8 cellular contexts compared by ENCODE assay signal in the genomic region with DNA sequence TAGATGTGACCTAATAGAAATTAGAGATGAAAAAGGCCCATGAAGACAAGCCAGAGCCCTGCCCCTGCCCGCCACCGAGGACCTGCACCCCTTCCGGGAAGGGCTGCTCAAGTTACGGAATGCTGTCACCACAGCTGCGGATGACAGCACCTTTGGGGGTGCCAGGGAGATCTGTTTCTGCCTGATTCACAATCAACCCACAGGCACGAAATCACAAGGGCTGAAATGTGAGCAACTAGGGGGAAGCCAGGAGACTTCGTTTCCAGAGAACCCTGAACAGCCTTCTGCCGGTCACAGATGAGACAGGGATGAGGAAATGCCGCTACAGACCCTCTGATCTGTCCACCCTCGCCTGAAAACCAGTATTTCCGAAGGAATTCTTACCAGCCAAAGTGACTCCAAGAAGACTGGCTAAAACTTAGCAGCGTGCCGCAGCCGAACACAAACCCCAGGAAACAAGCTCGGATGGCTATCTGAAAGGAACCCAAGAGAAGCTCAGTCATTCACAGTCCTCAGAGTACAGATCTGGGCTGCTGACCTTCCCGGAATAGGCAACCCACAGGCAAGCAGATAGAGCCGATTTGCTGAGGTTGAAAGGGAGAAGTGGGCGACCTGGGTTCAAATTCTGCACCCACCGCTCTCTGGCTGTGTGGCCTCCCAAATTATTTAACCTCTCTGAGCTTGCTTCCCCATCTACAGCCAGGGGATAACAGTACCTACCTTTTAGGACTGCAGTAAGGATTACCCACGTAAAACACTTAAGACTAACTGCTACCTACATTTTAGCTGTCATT. TPM values are rescaled to one million over a fixed set of nuclear protein-coding genes. Genes with fewer than 3 reads are reported as not detected.
DNase-seq lines count a peak whose midpoint lies in the region; TF ChIP-seq lines count a peak whose summit lies in the region.

No MANE protein-coding gene starts in this region.

- peaks cover 20% of the 10 kb centered on the region for H3K36me3 Mint-ChIP-seq in activated T-helper 1 cell treated with anti-CD3 and anti-CD28 coated beads, Interleukin-12 subunit alpha, Interleukin-12 subunit beta, Interleukin-2, Interleukin-4 antibody, amounts not matched to agents 30 ng/mL and 10 ng/mL and 1 ng/mL, durations not matched to agents 14 hours and 24 hours and 36 hours (ENCODE audit: low read depth)

- no peaks in the 10 kb centered on the region for H3K9me3 Mint-ChIP-seq in activated T-helper 1 cell treated with anti-CD3 and anti-CD28 coated beads, Interleukin-12 subunit alpha, Interleukin-12 subunit beta, Interleukin-2, Interleukin-4 antibody, amounts not matched to agents 30 ng/mL and 10 ng/mL and 1 ng/mL, durations not matched to agents 14 hours and 24 hours and 36 hours

- intact Hi-C loops in cardiac septum (cut with DNase I) = no loop called here
- intact Hi-C loops in activated T-helper 1 cell treated with anti-CD3 and anti-CD28 coated beads, Interleukin-12 subunit alpha, Interleukin-12 subunit beta, Interleukin-2, Interleukin-4 antibody, amounts not matched to agents 30 ng/mL and 10 ng/mL and 1 ng/mL, durations not matched to agents 14 hours and 24 hours and 36 hours (cut with micrococcal nuclease) = loop anchor here (1.0 to 5.0 kb wide), 3 partner anchors 29 to 368 kb away; partner anchors contain the start of genes KLHL21 and RPL22
- intact Hi-C loops in testis (cut with DNase I; ENCODE audit: low total_unique reads) = no loop called here

- H3K36me3 ChIP-seq in cardiac muscle cell (peaks cover 15% of the 10 kb centered on the region), testis (ENCODE audit: low read depth, missing control alignments) (no peaks in the 10 kb centered on the region)

- H3K27ac ChIP-seq in cardiac muscle cell = no peak overlapping the region
- H3K27ac ChIP-seq in testis = no peak overlapping the region

- peaks cover 6% of the 10 kb centered on the region for H3K4me1 ChIP-seq in cardiac muscle cell (ENCODE audit: low read depth)
- H3K4me1 ChIP-seq in testis = peaks cover 5% of the 10 kb centered on the region

- H3K27me3 Mint-ChIP-seq in activated T-helper 1 cell treated with anti-CD3 and anti-CD28 coated beads, Interleukin-12 subunit alpha, Interleukin-12 subunit beta, Interleukin-2, Interleukin-4 antibody, amounts not matched to agents 30 ng/mL and 10 ng/mL and 1 ng/mL, durations not matched to agents 14 hours and 24 hours and 36 hours (ENCODE audit: insufficient read depth) = peaks cover 3% of the 10 kb centered on the region

- peak overlapping the region; percentile 87 for H3K27ac Mint-ChIP-seq in activated T-helper 1 cell treated with anti-CD3 and anti-CD28 coated beads, Interleukin-12 subunit alpha, Interleukin-12 subunit beta, Interleukin-2, Interleukin-4 antibody, amounts not matched to agents 30 ng/mL and 10 ng/mL and 1 ng/mL, durations not matched to agents 14 hours and 24 hours and 36 hours

- H3K4me1 Mint-ChIP-seq in activated T-helper 1 cell treated with anti-CD3 and anti-CD28 coated beads, Interleukin-12 subunit alpha, Interleukin-12 subunit beta, Interleukin-2, Interleukin-4 antibody, amounts not matched to agents 30 ng/mL and 10 ng/mL and 1 ng/mL, durations not matched to agents 14 hours and 24 hours and 36 hours (ENCODE audit: low read depth) = peaks cover 19% of the 10 kb centered on the region

- H3K4me3 Mint-ChIP-seq in activated T-helper 1 cell treated with anti-CD3 and anti-CD28 coated beads, Interleukin-12 subunit alpha, Interleukin-12 subunit beta, Interleukin-2, Interleukin-4 antibody, amounts not matched to agents 30 ng/mL and 10 ng/mL and 1 ng/mL, durations not matched to agents 14 hours and 24 hours and 36 hours = peak overlapping the region; percentile 91

- WGBS in testis, 2 donors = 37 to 47% methylated on average over 12 to 20 of the region's 20 CpGs

- H3K9me3 ChIP-seq in cardiac muscle cell (ENCODE audit: low read depth) = no peaks in the 10 kb centered on the region
- H3K9me3 ChIP-seq in iPS-18c (ENCODE audit: control insufficient read depth, insufficient read depth, low read length) = peaks cover 3% of the 10 kb centered on the region
- no peaks in the 10 kb centered on the region for H3K9me3 ChIP-seq in testis

- H3K27me3 ChIP-seq in cardiac muscle cell (peaks cover 10% of the 10 kb centered on the region), testis (no peaks in the 10 kb centered on the region)

- TF ChIP-seq CTCF in cardiac muscle cell (IDR thresholded peaks at IDR 0.05; ENCODE audit: low read depth, low read length) (no peak), testis (IDR thresholded peaks at IDR 0.05) (no peak)

- peak overlapping the region; percentile 85 for H3K4me3 ChIP-seq in cardiac muscle cell
- peak overlapping the region; percentile 84 for H3K4me3 ChIP-seq in iPS-18c (ENCODE audit: insufficient read depth, low read depth, low read length)
- peak overlapping the region; percentile 61 to 96 for H3K4me3 ChIP-seq in testis

- TF ChIP-seq POLR2A in testis (IDR thresholded peaks at IDR 0.05) = no peak

- no peak for DNase-seq in cardiac muscle cell (ENCODE audit: low read depth in 1 of 2, low spot score in 1 of 2)
- DNase-seq in cardiac septum (ENCODE audit: low spot score) = no peak
- DNase-seq in activated T-helper 1 cell treated with anti-CD3 and anti-CD28 coated beads, Interleukin-12 subunit alpha, Interleukin-12 subunit beta, Interleukin-2, Interleukin-4 antibody, amounts not matched to agents 30 ng/mL and 10 ng/mL and 1 ng/mL, durations not matched to agents 14 hours and 24 hours and 36 hours (ENCODE audit: low spot score) = no peak
- no peak for DNase-seq in testis
- DNase-seq in medulla oblongata (ENCODE audit: extremely low spot score) = no peak
- no peak for DNase-seq in islet precursor cell
- no peak for DNase-seq in HPDE6-E6E7 (ENCODE audit: extremely low spot score)

RNA-seq across cellular contexts. Expression of gene ICMT, which starts 1.1 kb away (rescaled TPM):
- 45.4 and 72.2 TPM in 2 replicates for total RNA-seq in cardiac muscle cell
- polyA plus RNA-seq in cardiac muscle cell = 40.6 and 54.3 TPM in 2 replicates
- 71.2 TPM for total RNA-seq in cardiac septum
- 65.0 and 65.9 TPM in 2 replicates for total RNA-seq in activated T-helper 1 cell treated with anti-CD3 and anti-CD28 coated beads, Interleukin-12 subunit alpha, Interleukin-12 subunit beta, Interleukin-2, Interleukin-4 antibody, amounts not matched to agents 30 ng/mL and 10 ng/mL and 1 ng/mL, durations not matched to agents 14 hours and 24 hours and 36 hours
- total RNA-seq in testis = 10 to 100 TPM; 33.0 to 36.5 TPM
- polyA plus RNA-seq in testis (ENCODE audit: insufficient read depth, low read depth, low replicate concordance) = 26.7 TPM

RNA-seq across cellular contexts. Expression of gene HES3, which starts 9.3 kb away (rescaled TPM):
- not detected in 2 replicates for total RNA-seq in cardiac muscle cell
- not detected in 2 replicates for polyA plus RNA-seq in cardiac muscle cell
- total RNA-seq in cardiac septum = not detected
- not detected in 2 replicates for total RNA-seq in activated T-helper 1 cell treated with anti-CD3 and anti-CD28 coated beads, Interleukin-12 subunit alpha, Interleukin-12 subunit beta, Interleukin-2, Interleukin-4 antibody, amounts not matched to agents 30 ng/mL and 10 ng/mL and 1 ng/mL, durations not matched to agents 14 hours and 24 hours and 36 hours
- total RNA-seq in testis = not detected
- polyA plus RNA-seq in testis (ENCODE audit: insufficient read depth, low read depth, low replicate concordance) = not detected

RNA-seq across cellular contexts. Expression of gene GPR153, which starts 26.2 kb away (rescaled TPM):
- total RNA-seq in cardiac muscle cell = 22.7 and 32.7 TPM in 2 replicates
- polyA plus RNA-seq in cardiac muscle cell = 21.0 and 30.3 TPM in 2 replicates
- 7.0 TPM for total RNA-seq in cardiac septum
- total RNA-seq in activated T-helper 1 cell treated with anti-CD3 and anti-CD28 coated beads, Interleukin-12 subunit alpha, Interleukin-12 subunit beta, Interleukin-2, Interleukin-4 antibody, amounts not matched to agents 30 ng/mL and 10 ng/mL and 1 ng/mL, durations not matched to agents 14 hours and 24 hours and 36 hours = 1.4 and 1.6 TPM in 2 replicates
- total RNA-seq in testis = 1 to 10 TPM; 5.7 to 6.3 TPM
- 5.8 TPM for polyA plus RNA-seq in testis (ENCODE audit: insufficient read depth, low read depth, low replicate concordance)

RNA-seq across cellular contexts. Expression of gene RNF207, which starts 28.8 kb away (rescaled TPM):
- 198 and 273 TPM in 2 replicates for total RNA-seq in cardiac muscle cell
- polyA plus RNA-seq in cardiac muscle cell = 166 and 180 TPM in 2 replicates
- 91.0 TPM for total RNA-seq in cardiac septum
- 65.8 and 71.6 TPM in 2 replicates for total RNA-seq in activated T-helper 1 cell treated with anti-CD3 and anti-CD28 coated beads, Interleukin-12 subunit alpha, Interleukin-12 subunit beta, Interleukin-2, Interleukin-4 antibody, amounts not matched to agents 30 ng/mL and 10 ng/mL and 1 ng/mL, durations not matched to agents 14 hours and 24 hours and 36 hours
- total RNA-seq in testis = 10 to 100 TPM; 13.2 to 20.1 TPM
- polyA plus RNA-seq in testis (ENCODE audit: insufficient read depth, low read depth, low replicate concordance) = 4.8 TPM

RNA-seq across cellular contexts. Expression of gene RPL22, which starts 35.3 kb away (rescaled TPM):
- total RNA-seq in cardiac muscle cell (101 and 132 TPM in 2 replicates), cardiac septum (205 TPM), testis (10 to 100 TPM; 95.1 to 99.9 TPM)
- polyA plus RNA-seq in cardiac muscle cell (123 and 130 TPM in 2 replicates), testis (ENCODE audit: insufficient read depth, low read depth, low replicate concordance) (319 TPM)
- 421 and 457 TPM in 2 replicates for total RNA-seq in activated T-helper 1 cell treated with anti-CD3 and anti-CD28 coated beads, Interleukin-12 subunit alpha, Interleukin-12 subunit beta, Interleukin-2, Interleukin-4 antibody, amounts not matched to agents 30 ng/mL and 10 ng/mL and 1 ng/mL, durations not matched to agents 14 hours and 24 hours and 36 hours
